Comparison of ENCODE assay signal across 1 cellular context in the genomic region with DNA sequence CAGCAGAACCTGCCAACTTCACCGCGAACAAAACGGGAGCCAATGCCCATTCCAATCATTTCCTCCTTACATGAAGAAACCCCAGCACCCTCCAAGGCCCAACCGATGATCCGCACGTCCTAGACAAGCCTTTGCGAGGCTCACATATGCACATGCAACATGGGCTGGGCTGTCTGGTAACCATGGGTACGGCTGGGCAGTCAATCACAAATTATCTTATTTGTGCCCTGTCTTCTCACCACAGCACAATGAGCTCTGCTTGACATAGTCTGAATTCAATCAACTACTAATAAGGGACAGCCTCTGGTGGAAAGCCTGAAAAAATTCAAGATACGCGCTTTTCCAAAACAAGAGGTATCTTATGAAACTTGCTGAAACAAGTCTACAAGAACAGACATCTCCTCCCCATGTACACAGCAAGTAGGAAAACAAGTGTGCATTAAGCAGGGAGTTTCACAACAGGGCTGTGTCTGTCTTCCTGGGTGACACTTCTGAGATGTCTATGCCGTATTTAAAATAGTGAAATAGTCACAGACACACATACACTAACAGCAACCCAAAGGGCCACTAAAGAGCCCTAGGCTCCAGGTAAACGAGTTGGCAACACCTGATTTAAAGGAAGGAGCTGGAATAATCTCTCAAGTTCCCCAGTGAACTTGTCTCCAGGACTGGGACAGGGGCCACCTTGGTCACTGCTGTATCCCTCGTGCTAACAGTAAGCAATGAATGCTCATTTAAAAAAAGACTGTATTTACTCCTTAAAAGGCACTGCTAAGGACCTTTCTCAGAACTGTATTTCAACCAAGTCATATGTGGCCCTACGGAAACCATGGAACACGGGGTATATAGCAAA.
A peak's percentile ranks its signal among the peaks of the same experiment; 100 is the strongest.
TF ChIP-seq lines count a peak whose summit lies in the region.

No MANE protein-coding gene starts in this region.

TF ChIP-seq in K562, 482 proteins besides CTCF, POLR2A, EP300 and RAD21:
- TF ChIP-seq, protein P1, sequence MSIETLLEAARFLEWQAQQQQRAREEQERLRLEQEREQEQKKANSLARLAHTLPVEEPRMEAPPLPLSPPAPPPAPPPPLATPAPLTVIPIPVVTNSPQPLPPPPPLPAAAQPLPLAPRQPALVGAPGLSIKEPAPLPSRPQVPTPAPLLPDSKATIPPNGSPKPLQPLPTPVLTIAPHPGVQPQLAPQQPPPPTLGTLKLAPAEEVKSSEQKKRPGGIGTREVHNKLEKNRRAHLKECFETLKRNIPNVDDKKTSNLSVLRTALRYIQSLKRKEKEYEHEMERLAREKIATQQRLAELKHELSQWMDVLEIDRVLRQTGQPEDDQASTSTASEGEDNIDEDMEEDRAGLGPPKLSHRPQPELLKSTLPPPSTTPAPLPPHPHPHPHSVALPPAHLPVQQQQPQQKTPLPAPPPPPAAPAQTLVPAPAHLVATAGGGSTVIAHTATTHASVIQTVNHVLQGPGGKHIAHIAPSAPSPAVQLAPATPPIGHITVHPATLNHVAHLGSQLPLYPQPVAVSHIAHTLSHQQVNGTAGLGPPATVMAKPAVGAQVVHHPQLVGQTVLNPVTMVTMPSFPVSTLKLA (conservative IDR thresholded peaks at IDR 0.05): 0 out of 4 replicates have a peak, but pooled peaks of 1 of the 2 experiments have one; percentile 37
- peak; percentile 96 for TF ChIP-seq PKNOX1 (IDR thresholded peaks at IDR 0.05)
- peak; percentile 45 for TF ChIP-seq MEIS2 (IDR thresholded peaks at IDR 0.05; ENCODE audit: partially characterized antibody)
- TF ChIP-seq CEBPG (CRISPR knock-in tag; IDR thresholded peaks at IDR 0.05): 0 out of 2 replicates have a peak, but pooled peaks have one; percentile 35
- TF ChIP-seq CEBPG (tag; conservative IDR thresholded peaks at IDR 0.05 in 1 of 2, IDR thresholded peaks at IDR 0.05 in 1 of 2): 0 out of 4 replicates have a peak, but pooled peaks of 1 of the 2 experiments have one; percentile 15
- peak; percentile 55 for TF ChIP-seq CEBPB (tag; IDR thresholded peaks at IDR 0.05)
- no peak for TF ChIP-seq JUNB (CRISPR knock-in tag; conservative IDR thresholded peaks at IDR 0.05)
- 0 out of 2 replicates have a peak, but pooled peaks have one; percentile 35 for TF ChIP-seq BMI1 (IDR thresholded peaks at IDR 0.05; ENCODE audit: low read length)
- TF ChIP-seq, protein P2, sequence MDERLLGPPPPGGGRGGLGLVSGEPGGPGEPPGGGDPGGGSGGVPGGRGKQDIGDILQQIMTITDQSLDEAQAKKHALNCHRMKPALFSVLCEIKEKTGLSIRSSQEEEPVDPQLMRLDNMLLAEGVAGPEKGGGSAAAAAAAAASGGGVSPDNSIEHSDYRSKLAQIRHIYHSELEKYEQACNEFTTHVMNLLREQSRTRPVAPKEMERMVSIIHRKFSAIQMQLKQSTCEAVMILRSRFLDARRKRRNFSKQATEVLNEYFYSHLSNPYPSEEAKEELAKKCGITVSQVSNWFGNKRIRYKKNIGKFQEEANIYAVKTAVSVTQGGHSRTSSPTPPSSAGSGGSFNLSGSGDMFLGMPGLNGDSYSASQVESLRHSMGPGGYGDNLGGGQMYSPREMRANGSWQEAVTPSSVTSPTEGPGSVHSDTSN (CRISPR knock-in tag; IDR thresholded peaks at IDR 0.05; ENCODE audit: low read depth): peak; percentile 62
- TF ChIP-seq, protein P2 (tag; conservative IDR thresholded peaks at IDR 0.05; ENCODE audit: low read depth): peak; percentile 86
- TF ChIP-seq FOXA3 (CRISPR knock-in tag; conservative IDR thresholded peaks at IDR 0.05 in 1 of 2, IDR thresholded peaks at IDR 0.05 in 1 of 2): 0 out of 4 replicates have a peak, but pooled peaks of 1 of the 2 experiments have one; percentile 55
- peak; percentile 31; the same call in 1 of the 2 replicates for TF ChIP-seq ARID4B (CRISPR knock-in tag; IDR thresholded peaks at IDR 0.05)
- TF ChIP-seq TBL1XR1 (IDR thresholded peaks at IDR 0.05; ENCODE audit: low read length in 2 of 2): 0 out of 4 replicates have a peak, but pooled peaks of 1 of the 2 experiments have one; percentile 18
- 0 out of 4 replicates have a peak, but pooled peaks of 1 of the 2 experiments have one; percentile 22 for TF ChIP-seq FOXK2 (conservative IDR thresholded peaks at IDR 0.05 in 1 of 2, IDR thresholded peaks at IDR 0.05 in 1 of 2; ENCODE audit: low read depth in 2 of 2)
- no peak for TF ChIP-seq FIP1L1 (IDR thresholded peaks at IDR 0.05; ENCODE audit: low read depth, low read length, poor library complexity, severe bottlenecking)
- no peak for TF ChIP-seq MBD2 (IDR thresholded peaks at IDR 0.05; ENCODE audit: borderline replicate concordance, low read depth)
- peak; percentile 88 for TF ChIP-seq RFX1 (IDR thresholded peaks at IDR 0.05)
- peak; percentile 63 for TF ChIP-seq MXI1 (IDR thresholded peaks at IDR 0.05; ENCODE audit: low read depth, low read length)
- TF ChIP-seq VEZF1 (CRISPR knock-in tag; IDR thresholded peaks at IDR 0.05): no peak
- TF ChIP-seq RBBP5 (IDR thresholded peaks at IDR 0.05; ENCODE audit: borderline replicate concordance, insufficient read depth, low read length, poor library complexity, severe bottlenecking): peak; percentile 19
- TF ChIP-seq PTRF (tag; IDR thresholded peaks at IDR 0.05): no peak
